In the genomic region with DNA sequence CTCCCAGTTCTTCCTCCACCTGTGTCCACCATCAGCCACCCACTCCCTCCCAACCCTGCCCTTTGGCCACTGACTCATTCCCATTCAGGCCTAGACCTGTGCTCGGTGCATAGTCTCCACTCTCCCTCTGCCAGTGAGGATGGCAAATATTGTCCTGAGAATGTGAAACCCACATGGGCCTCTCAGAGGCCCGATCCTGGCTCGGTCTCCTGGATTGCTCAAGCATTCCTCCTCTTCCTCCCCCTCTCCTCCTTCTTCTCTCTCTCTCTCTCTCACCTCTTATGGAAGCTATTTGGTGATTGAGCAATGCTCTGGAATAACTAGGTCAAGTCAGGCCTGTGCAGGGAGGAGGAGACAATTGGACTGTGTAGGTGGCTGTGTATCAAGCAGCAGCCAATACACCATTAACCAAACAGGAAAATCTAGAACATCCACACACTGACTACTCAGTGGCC, we compare ENCODE assay signal across 14 cellular contexts.
A peak's percentile ranks its signal among the peaks of the same experiment; 100 is the strongest.
DNase-seq lines count a peak whose midpoint lies in the region; ATAC-seq, FAIRE-seq and TF ChIP-seq lines count a peak whose summit lies in the region.
"Had no signal": no experiment of that assay in that cellular context is flagged by ENCODE, and none has a peak within 500 bp of the region (broad histone marks: within the 10 kb centered on the region; RNA-seq: fewer than 3 reads in every experiment).

No MANE protein-coding gene starts in this region.

- no peak overlapping the region for H3K4me3 ChIP-seq in bronchial epithelial cell (ENCODE audit: low read depth, low read length)
- H3K4me3 ChIP-seq in right cardiac atrium (ENCODE audit: low read length): no peak overlapping the region
- no peak overlapping the region for H3K4me3 ChIP-seq in small intestine (ENCODE audit: low read depth in 1 of 2, low read length in 2 of 2)

- H3K9me3 Mint-ChIP-seq in natural killer cell treated with Interleukin-12 subunit alpha and Interleukin-12 subunit beta and Interleukin-15 and Interleukin-18, amount 100 ng/mL, for 72 hours: no peaks in the 10 kb centered on the region

- ATAC-seq in right cardiac atrium (peak; percentile 82 to 92), GM21447 (IDR thresholded peaks at IDR 0.05; ENCODE audit: unreplicated experiment) (no peak)
- ATAC-seq in stimulated activated naive CD8-positive, alpha-beta T cell treated with anti-CD3 and anti-CD28 coated beads, Interleukin-15, Interleukin-2, amounts not matched to agents 100 U/mL and 50 U/mL, for 24 hours: no peak
- ATAC-seq in natural killer cell treated with Interleukin-12 subunit alpha and Interleukin-12 subunit beta and Interleukin-15 and Interleukin-18, amount 100 ng/mL, for 72 hours: no peak

- H3K4me1 Mint-ChIP-seq in natural killer cell treated with Interleukin-12 subunit alpha and Interleukin-12 subunit beta and Interleukin-15 and Interleukin-18, amount 100 ng/mL, for 72 hours (ENCODE audit: low read depth in 2 of 2): no peaks in the 10 kb centered on the region

- no peak overlapping the region for H3K27ac ChIP-seq in right cardiac atrium (ENCODE audit: low read length)
- H3K27ac ChIP-seq in small intestine (ENCODE audit: low read depth in 1 of 2, low read length in 1 of 2): peak overlapping the region in 1 of 2 donors; percentile 11
- H3K27ac ChIP-seq: WERI-Rb-1 had no signal

- FAIRE-seq in bronchial epithelial cell (lab: Jason Lieb, UNC) (peak; percentile 99), small intestine (lab: Jason Lieb, UNC) (no peak)
- FAIRE-seq: colon, H1, islet of Langerhans had no signal

- no peak overlapping the region for H3K4me3 Mint-ChIP-seq in natural killer cell treated with Interleukin-12 subunit alpha and Interleukin-12 subunit beta and Interleukin-15 and Interleukin-18, amount 100 ng/mL, for 72 hours

- H3K27me3 ChIP-seq in bronchial epithelial cell (ENCODE audit: control insufficient read depth, insufficient read depth, low read length): no peaks in the 10 kb centered on the region
- no peaks in the 10 kb centered on the region for H3K27me3 ChIP-seq in right cardiac atrium (ENCODE audit: control insufficient read depth, insufficient read depth)
- no peaks in the 10 kb centered on the region for H3K27me3 ChIP-seq in small intestine (ENCODE audit: control insufficient read depth in 2 of 2, insufficient read depth in 2 of 2, low read length in 2 of 2)

- H3K9me3 ChIP-seq in right cardiac atrium (ENCODE audit: control insufficient read depth, low read length): no peaks in the 10 kb centered on the region
- no peaks in the 10 kb centered on the region for H3K9me3 ChIP-seq in small intestine (ENCODE audit: control insufficient read depth, low read depth)

- no peak for TF ChIP-seq CTCF in bronchial epithelial cell (IDR thresholded peaks at IDR 0.05; ENCODE audit: insufficient read depth, low read length, severe bottlenecking)

- peaks cover 8% of the 10 kb centered on the region for H3K4me1 ChIP-seq in right cardiac atrium (ENCODE audit: control insufficient read depth, insufficient read depth, low read length)
- peaks cover 2 to 4% of the 10 kb centered on the region in 2 donors for H3K4me1 ChIP-seq in small intestine (ENCODE audit: control insufficient read depth in 2 of 2, insufficient read depth in 1 of 2, low read depth in 1 of 2, low read length in 1 of 2)

- H3K27ac Mint-ChIP-seq in natural killer cell treated with Interleukin-12 subunit alpha and Interleukin-12 subunit beta and Interleukin-15 and Interleukin-18, amount 100 ng/mL, for 72 hours: no peak overlapping the region

- WGBS in right cardiac atrium: 69% methylated on average over 3 of the region's 3 CpGs
- whole genome bisulfite sequencing in small intestine, 3 donors: 18 to 43% (median 34%) methylated on average over 3 of the region's 3 CpGs

- intact Hi-C loops in right cardiac atrium (cut with DNase I): no loop called here

- H3K27me3 Mint-ChIP-seq in natural killer cell treated with Interleukin-12 subunit alpha and Interleukin-12 subunit beta and Interleukin-15 and Interleukin-18, amount 100 ng/mL, for 72 hours: peaks cover 19 to 23% of the 10 kb centered on the region in 2 donors

- DNase-seq in GM04504 (ENCODE audit: low read depth) (peak; percentile 50), bronchial epithelial cell (ENCODE audit: low read depth) (peak; percentile 99), right cardiac atrium (peak; percentile 43 to 77 (median 57)), small intestine (peak; percentile 87), D341Med (ENCODE audit: low spot score) (no peak)
- no peak for DNase-seq in stimulated activated naive CD8-positive, alpha-beta T cell treated with anti-CD3 and anti-CD28 coated beads, Interleukin-15, Interleukin-2, amounts not matched to agents 100 U/mL and 50 U/mL, for 24 hours
- DNase-seq in natural killer cell treated with Interleukin-12 subunit alpha and Interleukin-12 subunit beta and Interleukin-15 and Interleukin-18, amount 100 ng/mL, for 72 hours (ENCODE audit: low spot score): no peak
- DNase-seq: DMS153, NCI-H1417 treated with DMSO at 0.1 percent for 48 hours, WERI-Rb-1 had no signal

- no peaks in the 10 kb centered on the region for H3K36me3 ChIP-seq in bronchial epithelial cell (ENCODE audit: control insufficient read depth, insufficient read depth, low read length)
- no peaks in the 10 kb centered on the region for H3K36me3 ChIP-seq in small intestine (ENCODE audit: control insufficient read depth in 2 of 2, insufficient read depth in 2 of 2, low read length in 2 of 2)
- H3K36me3 ChIP-seq: WERI-Rb-1 had no signal

- no peaks in the 10 kb centered on the region for H3K36me3 Mint-ChIP-seq in natural killer cell treated with Interleukin-12 subunit alpha and Interleukin-12 subunit beta and Interleukin-15 and Interleukin-18, amount 100 ng/mL, for 72 hours

Comparison
In these comparisons a context has a peak if more than half of its experiments do, and no peak if none do; other contexts are left out.
1. DNase-seq: peak in GM04504 (single experiment), bronchial epithelial cell (single experiment), right cardiac atrium (3 of 3) and small intestine (single experiment); none in D341Med (single experiment), stimulated activated naive CD8-positive, alpha-beta T cell treated with anti-CD3 and anti-CD28 coated beads, Interleukin-15, Interleukin-2, amounts not matched to agents 100 U/mL and 50 U/mL, for 24 hours (single experiment) and natural killer cell treated with Interleukin-12 subunit alpha and Interleukin-12 subunit beta and Interleukin-15 and Interleukin-18, amount 100 ng/mL, for 72 hours (single experiment).
2. ATAC-seq: peak in right cardiac atrium (2 of 2); none in GM21447 (single experiment), stimulated activated naive CD8-positive, alpha-beta T cell treated with anti-CD3 and anti-CD28 coated beads, Interleukin-15, Interleukin-2, amounts not matched to agents 100 U/mL and 50 U/mL, for 24 hours (single experiment) and natural killer cell treated with Interleukin-12 subunit alpha and Interleukin-12 subunit beta and Interleukin-15 and Interleukin-18, amount 100 ng/mL, for 72 hours (0 of 2).